Comparison of ENCODE assay signal across 19 cellular contexts in genomic region chr3:81601707-81602305, GRCh38.
DNase-seq lines count a peak whose midpoint lies in the region; ATAC-seq, FAIRE-seq and TF ChIP-seq lines count a peak whose summit lies in the region.
"Had no signal": no experiment of that assay in that cellular context is flagged by ENCODE, and none has a peak within 500 bp of the region (broad histone marks: within the 10 kb centered on the region; RNA-seq: fewer than 3 reads in every experiment).

No MANE protein-coding gene starts in this region.

- peak; percentile 28 to 58 (median 49) for ATAC-seq in right lobe of liver
- ATAC-seq in HepG2, result no peak
- peak; percentile 56 for ATAC-seq in HG02678 (IDR thresholded peaks at IDR 0.05; ENCODE audit: unreplicated experiment)
- ATAC-seq in activated CD4-positive, alpha-beta T cell treated with anti-CD3 and anti-CD28 coated beads for 36 hours, result no peak
- ATAC-seq: CD8-positive, alpha-beta T cell; SK-N-SH treated with all-trans-retinoic acid at 6 μM for 48 hours had no signal

- WGBS in right lobe of liver (ENCODE audit: insufficient coverage, low coverage, low lambda C conversion rate, missing lambda C conversion rate), result 80% methylated on average over 2 of the region's 2 CpGs
- 85% methylated on average over 2 of the region's 2 CpGs for WGBS in HepG2 (ENCODE audit: low lambda C conversion rate)

- TF ChIP-seq RAD21 in HepG2 (CRISPR knock-in tag; IDR thresholded peaks at IDR 0.05), result no peak

- intact Hi-C loops in right lobe of liver (cut with DNase I) (no loop called here), HepG2 (cut with micrococcal nuclease; ENCODE audit: unreplicated experiment) (no loop called here)
- intact Hi-C loops in activated CD4-positive, alpha-beta T cell treated with anti-CD3 and anti-CD28 coated beads for 36 hours (cut with DNase I, micrococcal nuclease), result no loop called here
- intact Hi-C loops in activated naive CD4-positive, alpha-beta T cell treated with anti-CD3 and anti-CD28 coated beads for 36 hours (cut with micrococcal nuclease), result no loop called here

- POLR2A ChIA-PET in HepG2 (lab: Yijun Ruan, JAX), result no interaction called here
- POLR2A ChIA-PET in activated CD4-positive, alpha-beta T cell treated with anti-CD3 and anti-CD28 coated beads for 36 hours (lab: Charles Lee), result no interaction called here

- no peaks in the 10 kb centered on the region for H3K27me3 ChIP-seq in right lobe of liver
- H3K27me3 ChIP-seq in HepG2 (ENCODE audit: control insufficient read depth in 1 of 2, insufficient read depth in 2 of 2, low read length in 2 of 2), result no peaks in the 10 kb centered on the region
- no peaks in the 10 kb centered on the region for H3K27me3 ChIP-seq in subcutaneous abdominal adipose tissue (ENCODE audit: control insufficient read depth in 5 of 5, insufficient read depth in 4 of 5, low read length in 5 of 5)
- H3K27me3 ChIP-seq: BLaER1 had no signal

- no TSS peak for BruUV-seq in HepG2 (replicated peaks; lab: Mats Ljungman, UMichigan)

- TF ChIP-seq POLR2A in right lobe of liver (IDR thresholded peaks at IDR 0.05) (no peak), HepG2 (IDR thresholded peaks at IDR 0.05; ENCODE audit: insufficient read depth in 1 of 2, low read depth in 2 of 2, low read length in 2 of 2) (no peak)

- H3K4me3 Mint-ChIP-seq in activated CD4-positive, alpha-beta T cell treated with anti-CD3 and anti-CD28 coated beads for 36 hours, result no peak overlapping the region
- H3K4me3 Mint-ChIP-seq in activated naive CD4-positive, alpha-beta T cell treated with anti-CD3 and anti-CD28 coated beads for 36 hours, result no peak overlapping the region
- H3K4me3 Mint-ChIP-seq: CD8-positive, alpha-beta T cell had no signal

- DNase-seq in right lobe of liver (no peak), HepG2 (ENCODE audit: low spot score) (no peak), LNCaP clone FGC (ENCODE audit: low read depth) (peak; percentile 95), kidney tubule cell (ENCODE audit: low spot score) (no peak)
- no peak for DNase-seq in activated CD4-positive, alpha-beta T cell treated with anti-CD3 and anti-CD28 coated beads for 36 hours
- DNase-seq in activated naive CD4-positive, alpha-beta T cell treated with anti-CD3 and anti-CD28 coated beads for 36 hours, result no peak
- DNase-seq: CD8-positive, alpha-beta T cell; KG1; NCI-H1048; NCI-H510A treated with DMSO at 0.1 percent for 48 hours; NCI-H82; SHP77 treated with DMSO at 0.1 percent for 48 hours; T-helper 1 cell had no signal

- CTCF ChIA-PET in HepG2 (lab: Yijun Ruan, JAX; ENCODE audit: low intra/inter-chr PET ratio, low total read pairs), result no interaction called here
- CTCF ChIA-PET in activated CD4-positive, alpha-beta T cell treated with anti-CD3 and anti-CD28 coated beads for 36 hours (lab: Charles Lee), result interaction anchor here (1.6 kb wide), 1 partner anchor 19 kb away, joined by 3 read pairs; no protein-coding TSS in a partner anchor
- CTCF ChIA-PET in activated naive CD4-positive, alpha-beta T cell treated with anti-CD3 and anti-CD28 coated beads for 36 hours (lab: Charles Lee), result no interaction called here

- H3K79me2 ChIP-seq in HepG2 (ENCODE audit: insufficient read depth, low read length), result no peaks in the 10 kb centered on the region

- H3K4me3 ChIP-seq in right lobe of liver (no peak overlapping the region), HepG2 (replicated peaks in 1 of 3; ENCODE audit: insufficient read depth in 1 of 3, low read depth in 2 of 3, low read length in 3 of 3) (no peak overlapping the region), LNCaP clone FGC (ENCODE audit: low read depth, low read length) (no peak overlapping the region), subcutaneous abdominal adipose tissue (ENCODE audit: low read depth in 1 of 5, low read length in 5 of 5) (no peak overlapping the region)
- H3K4me3 ChIP-seq: BLaER1 had no signal

- H3K4me1 Mint-ChIP-seq in activated CD4-positive, alpha-beta T cell treated with anti-CD3 and anti-CD28 coated beads for 36 hours, result no peaks in the 10 kb centered on the region
- no peaks in the 10 kb centered on the region for H3K4me1 Mint-ChIP-seq in activated naive CD4-positive, alpha-beta T cell treated with anti-CD3 and anti-CD28 coated beads for 36 hours (ENCODE audit: low read depth)

- in situ Hi-C loops in HepG2 (cut with HindIII; ENCODE audit: extremely low pct_ligation_motif_present, low pct_unique_long_range_greater_than_20kb), result no loop called here

- H3K27ac ChIP-seq in right lobe of liver (no peak overlapping the region), HepG2 (ENCODE audit: extremely low read length, insufficient read depth, low read length) (no peak overlapping the region), subcutaneous abdominal adipose tissue (ENCODE audit: low read depth, low read length) (peak overlapping the region; percentile 43)
- H3K27ac ChIP-seq: BLaER1 had no signal

- no peaks in the 10 kb centered on the region for H3K9me3 Mint-ChIP-seq in activated CD4-positive, alpha-beta T cell treated with anti-CD3 and anti-CD28 coated beads for 36 hours (ENCODE audit: low read depth)
- no peaks in the 10 kb centered on the region for H3K9me3 Mint-ChIP-seq in activated naive CD4-positive, alpha-beta T cell treated with anti-CD3 and anti-CD28 coated beads for 36 hours
- H3K9me3 Mint-ChIP-seq: CD8-positive, alpha-beta T cell had no signal

- H3K27ac Mint-ChIP-seq in activated CD4-positive, alpha-beta T cell treated with anti-CD3 and anti-CD28 coated beads for 36 hours, result no peak overlapping the region
- no peak overlapping the region for H3K27ac Mint-ChIP-seq in activated naive CD4-positive, alpha-beta T cell treated with anti-CD3 and anti-CD28 coated beads for 36 hours
- H3K27ac Mint-ChIP-seq: CD8-positive, alpha-beta T cell had no signal

- peaks cover 0 to 5% (median 0%) of the 10 kb centered on the region in 4 donors for H3K4me1 ChIP-seq in right lobe of liver
- H3K4me1 ChIP-seq in HepG2 (ENCODE audit: insufficient read depth, low read length), result no peaks in the 10 kb centered on the region
- H3K4me1 ChIP-seq in subcutaneous abdominal adipose tissue (ENCODE audit: control insufficient read depth in 5 of 5, insufficient read depth in 5 of 5, low read length in 5 of 5), result peaks cover 0 to 15% (median 8%) of the 10 kb centered on the region in 5 donors
- H3K4me1 ChIP-seq: BLaER1 had no signal

- no peaks in the 10 kb centered on the region for H3K36me3 ChIP-seq in right lobe of liver
- no peaks in the 10 kb centered on the region for H3K36me3 ChIP-seq in HepG2 (replicated peaks in 1 of 2; ENCODE audit: control insufficient read depth in 1 of 2, insufficient read depth in 2 of 2, low read length in 2 of 2)
- peaks cover 0 to 2% (median 0%) of the 10 kb centered on the region in 5 donors for H3K36me3 ChIP-seq in subcutaneous abdominal adipose tissue (ENCODE audit: control insufficient read depth in 5 of 5, insufficient read depth in 5 of 5, low read length in 5 of 5)

- H4K20me1 ChIP-seq in HepG2 (ENCODE audit: insufficient read depth, low read length), result no peaks in the 10 kb centered on the region
- H4K20me1 ChIP-seq: BLaER1 had no signal

- no peak overlapping the region for H2AFZ ChIP-seq in HepG2 (ENCODE audit: low read length)

- FAIRE-seq in HepG2 (lab: Jason Lieb, UNC), result no peak
- FAIRE-seq: A204.1, H1 had no signal

- no peak for TF ChIP-seq EP300 in HepG2 (IDR thresholded peaks at IDR 0.05; ENCODE audit: low read depth in 2 of 2, low read length in 2 of 2)
- no peak for TF ChIP-seq EP300 in HepG2 (CRISPR knock-in tag; IDR thresholded peaks at IDR 0.05; ENCODE audit: borderline replicate concordance)

- no peaks in the 10 kb centered on the region for H3K27me3 Mint-ChIP-seq in activated CD4-positive, alpha-beta T cell treated with anti-CD3 and anti-CD28 coated beads for 36 hours
- H3K27me3 Mint-ChIP-seq in activated naive CD4-positive, alpha-beta T cell treated with anti-CD3 and anti-CD28 coated beads for 36 hours (ENCODE audit: low read depth), result no peaks in the 10 kb centered on the region

- no peak overlapping the region for H3K9ac ChIP-seq in HepG2 (ENCODE audit: insufficient read depth, low read depth, low read length)
- H3K9ac ChIP-seq in subcutaneous abdominal adipose tissue (ENCODE audit: low read length in 5 of 5), result no peak overlapping the region
- H3K9ac ChIP-seq: BLaER1 had no signal

- TF ChIP-seq CTCF in right lobe of liver (IDR thresholded peaks at IDR 0.05) (no peak), HepG2 (CRISPR knock-in tag; IDR thresholded peaks at IDR 0.05) (no peak), LNCaP clone FGC (IDR thresholded peaks at IDR 0.05; ENCODE audit: control insufficient read depth, extremely low read depth, insufficient read depth) (no peak)

- H3K9me3 ChIP-seq in right lobe of liver, result no peaks in the 10 kb centered on the region
- no peaks in the 10 kb centered on the region for H3K9me3 ChIP-seq in HepG2 (ENCODE audit: low read length)
- H3K9me3 ChIP-seq in subcutaneous abdominal adipose tissue (ENCODE audit: control insufficient read depth in 5 of 5, low read length in 5 of 5), result no peaks in the 10 kb centered on the region
- H3K9me3 ChIP-seq: BLaER1 had no signal

- no peaks in the 10 kb centered on the region for H3K36me3 Mint-ChIP-seq in activated CD4-positive, alpha-beta T cell treated with anti-CD3 and anti-CD28 coated beads for 36 hours (ENCODE audit: low read depth)
- no peaks in the 10 kb centered on the region for H3K36me3 Mint-ChIP-seq in activated naive CD4-positive, alpha-beta T cell treated with anti-CD3 and anti-CD28 coated beads for 36 hours (ENCODE audit: low read depth)
- H3K36me3 Mint-ChIP-seq: CD8-positive, alpha-beta T cell had no signal

- H3K4me2 ChIP-seq in HepG2 (ENCODE audit: low read depth, low read length), result no peak overlapping the region
- H3K4me2 ChIP-seq: BLaER1 had no signal

TF ChIP-seq in HepG2, 621 proteins besides CTCF, POLR2A, EP300 and RAD21 (continues in another document):
- TF ChIP-seq ZNF83 (CRISPR knock-in tag; IDR thresholded peaks at IDR 0.05; ENCODE audit: borderline replicate concordance) (no peak), POGK (CRISPR knock-in tag; conservative IDR thresholded peaks at IDR 0.05) (no peak), ZNF44 (CRISPR knock-in tag; IDR thresholded peaks at IDR 0.05) (no peak), REXO4 (CRISPR knock-in tag; IDR thresholded peaks at IDR 0.05; ENCODE audit: borderline replicate concordance) (no peak), BHLHE40 (IDR thresholded peaks at IDR 0.05; ENCODE audit: low read length) (no peak), ZFYVE20 (CRISPR knock-in tag; IDR thresholded peaks at IDR 0.05; ENCODE audit: borderline replicate concordance, low read depth) (no peak)

Comparison
In these comparisons a context has a peak if more than half of its experiments do, and no peak if none do; other contexts are left out.
1. ATAC-seq: peak in right lobe of liver (4 of 4) and HG02678 (single experiment); none in HepG2 (single experiment) and activated CD4-positive, alpha-beta T cell treated with anti-CD3 and anti-CD28 coated beads for 36 hours (single experiment).